Comparison of ENCODE assay signal across 8 cellular contexts in the genomic region with DNA sequence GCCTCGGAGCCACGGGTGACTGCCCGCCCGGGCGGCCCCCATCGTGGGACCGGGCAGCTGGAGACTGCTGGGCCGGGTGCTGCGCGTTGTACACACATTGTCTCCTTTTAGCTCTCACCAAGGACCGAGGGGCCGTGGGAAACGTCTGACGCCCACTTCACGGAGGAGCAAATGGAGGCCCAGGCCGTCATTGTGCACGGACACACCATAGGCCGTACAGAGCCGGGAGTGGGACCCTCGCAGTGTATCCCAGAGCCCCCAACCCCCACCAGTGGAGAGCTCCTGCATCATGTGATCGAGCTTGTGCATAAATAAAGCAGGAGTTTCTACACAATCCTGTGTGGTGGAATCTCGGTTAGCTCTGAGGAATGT. TPM values are rescaled to one million over a fixed set of nuclear protein-coding genes. Genes with fewer than 3 reads are reported as not detected.
DNase-seq lines count a peak whose midpoint lies in the region; ATAC-seq and TF ChIP-seq lines count a peak whose summit lies in the region.

No MANE protein-coding gene starts in this region.

- peak overlapping the region; percentile 96 for H3K4me3 ChIP-seq in ACC112 (ENCODE audit: low read depth, low read length)
- peak overlapping the region; percentile 72 for H3K4me3 ChIP-seq in epithelial cell of esophagus (ENCODE audit: low read length)

- ATAC-seq in GM19351 (IDR thresholded peaks at IDR 0.05; ENCODE audit: unreplicated experiment): peak; percentile 31
- ATAC-seq in natural killer cell treated with Interleukin-12 subunit alpha and Interleukin-12 subunit beta and Interleukin-15 and Interleukin-18, amount 100 ng/mL, for 72 hours: no peak
- ATAC-seq in GM21576 (IDR thresholded peaks at IDR 0.05; ENCODE audit: unreplicated experiment): no peak

- H3K27ac ChIP-seq in ACC112 (ENCODE audit: low read depth, low read length): no peak overlapping the region

- H3K27ac Mint-ChIP-seq in natural killer cell treated with Interleukin-12 subunit alpha and Interleukin-12 subunit beta and Interleukin-15 and Interleukin-18, amount 100 ng/mL, for 72 hours: no peak overlapping the region

- H3K4me1 ChIP-seq in ACC112 (ENCODE audit: control insufficient read depth, insufficient read depth, low read length, unreplicated experiment): peaks cover 15% of the 10 kb centered on the region

- H2AFZ ChIP-seq in ACC112 (ENCODE audit: low read length, unreplicated experiment): peak overlapping the region; percentile 67

- no peaks in the 10 kb centered on the region for H3K36me3 Mint-ChIP-seq in natural killer cell treated with Interleukin-12 subunit alpha and Interleukin-12 subunit beta and Interleukin-15 and Interleukin-18, amount 100 ng/mL, for 72 hours

- H3K9me3 Mint-ChIP-seq in natural killer cell treated with Interleukin-12 subunit alpha and Interleukin-12 subunit beta and Interleukin-15 and Interleukin-18, amount 100 ng/mL, for 72 hours: no peaks in the 10 kb centered on the region

- peak overlapping the region; percentile 87 for H3K4me3 Mint-ChIP-seq in natural killer cell treated with Interleukin-12 subunit alpha and Interleukin-12 subunit beta and Interleukin-15 and Interleukin-18, amount 100 ng/mL, for 72 hours

- no peaks in the 10 kb centered on the region for H3K27me3 Mint-ChIP-seq in natural killer cell treated with Interleukin-12 subunit alpha and Interleukin-12 subunit beta and Interleukin-15 and Interleukin-18, amount 100 ng/mL, for 72 hours

- H3K27me3 ChIP-seq in ACC112 (ENCODE audit: insufficient read depth, low read length): no peaks in the 10 kb centered on the region

- H3K36me3 ChIP-seq in ACC112 (ENCODE audit: insufficient read depth, low read length): no peaks in the 10 kb centered on the region

- no peak for TF ChIP-seq CTCF in epithelial cell of esophagus (IDR thresholded peaks at IDR 0.05; ENCODE audit: insufficient read depth, low read depth, low read length, missing control alignments)

- peak; percentile 34 for DNase-seq in SK-N-DZ (ENCODE audit: low spot score)
- DNase-seq in epithelial cell of esophagus (ENCODE audit: low read depth): no peak
- no peak for DNase-seq in natural killer cell treated with Interleukin-12 subunit alpha and Interleukin-12 subunit beta and Interleukin-15 and Interleukin-18, amount 100 ng/mL, for 72 hours (ENCODE audit: low spot score)
- DNase-seq in T1000 (lab: John Stamatoyannopoulos, UW): no peak
- no peak for DNase-seq in NCI-H187 (lab: John Stamatoyannopoulos, UW)

- H3K79me2 ChIP-seq in ACC112 (ENCODE audit: control insufficient read depth, insufficient read depth, low read length, unreplicated experiment): peaks cover 20% of the 10 kb centered on the region

- peaks cover 19 to 24% of the 10 kb centered on the region in 2 donors for H3K4me1 Mint-ChIP-seq in natural killer cell treated with Interleukin-12 subunit alpha and Interleukin-12 subunit beta and Interleukin-15 and Interleukin-18, amount 100 ng/mL, for 72 hours (ENCODE audit: low read depth in 2 of 2)

RNA-seq across cellular contexts. Expression of gene DENND10, which starts 0.7 kb away (rescaled TPM):
- polyA plus RNA-seq in SK-N-DZ (2014; cell fraction: cytosol; rRNA removed): 32.5 and 47.3 TPM in 2 replicates
- polyA plus RNA-seq in SK-N-DZ (2014; cell fraction: nucleus; rRNA removed): 32.4 and 46.4 TPM in 2 replicates
- 10 to 100 TPM; 46.2 to 57.7 TPM for total RNA-seq in natural killer cell treated with Interleukin-12 subunit alpha and Interleukin-12 subunit beta and Interleukin-15 and Interleukin-18, amount 100 ng/mL, for 72 hours

RNA-seq across cellular contexts. Expression of gene EIF3A, which starts 24.0 kb away (rescaled TPM):
- polyA plus RNA-seq in SK-N-DZ (2014; cell fraction: cytosol; rRNA removed): 56.2 and 60.4 TPM in 2 replicates
- polyA plus RNA-seq in SK-N-DZ (2014; cell fraction: nucleus; rRNA removed): 38.7 and 57.2 TPM in 2 replicates
- 100 to 1,000 TPM; 146 to 214 TPM for total RNA-seq in natural killer cell treated with Interleukin-12 subunit alpha and Interleukin-12 subunit beta and Interleukin-15 and Interleukin-18, amount 100 ng/mL, for 72 hours
